ENCODE assay signal across 15 cellular contexts in the genomic region with DNA sequence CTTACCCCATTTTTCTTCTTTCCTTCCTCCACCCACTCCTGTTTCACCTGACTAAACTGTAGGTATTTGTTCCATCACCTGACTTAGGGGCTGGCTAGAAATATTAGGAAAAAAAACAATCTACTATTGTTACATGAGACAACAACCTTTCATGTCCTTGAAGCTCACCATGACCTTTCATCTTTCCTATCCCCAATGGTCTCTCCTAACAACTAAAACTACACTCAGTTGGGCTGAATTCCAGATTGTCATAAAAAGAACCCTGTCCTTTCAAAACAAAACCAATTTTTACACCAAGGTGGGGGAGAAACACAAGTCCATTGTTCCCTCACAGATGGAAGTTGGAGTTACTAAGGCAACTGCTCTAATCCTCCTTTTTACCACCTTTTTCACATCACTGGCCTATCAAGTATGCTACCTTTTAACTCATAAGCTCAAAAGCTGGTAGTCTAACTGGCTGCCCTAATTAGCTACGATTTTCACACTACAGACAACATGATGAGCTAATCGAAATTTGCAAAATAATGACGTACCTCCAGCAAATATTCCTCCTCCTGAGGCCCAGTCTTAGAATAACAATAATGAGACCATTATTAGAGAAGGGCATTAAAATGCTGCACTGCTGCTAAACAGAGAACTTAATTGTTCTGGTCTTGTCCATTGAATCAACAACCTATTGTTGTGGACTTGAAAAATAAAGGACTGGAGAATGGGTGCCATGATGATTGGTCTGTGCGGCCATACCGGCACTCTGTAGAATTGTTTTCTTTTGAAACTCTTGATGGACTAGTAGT. TPM values are rescaled to one million over a fixed set of nuclear protein-coding genes. Genes with fewer than 3 reads are reported as not detected.
DNase-seq lines count a peak whose midpoint lies in the region; ATAC-seq and TF ChIP-seq lines count a peak whose summit lies in the region.
"Had no signal": no experiment of that assay in that cellular context is flagged by ENCODE, and none has a peak within 500 bp of the region (broad histone marks: within the 10 kb centered on the region; RNA-seq: fewer than 3 reads in every experiment).

No MANE protein-coding gene starts in this region.

- H3K36me3 ChIP-seq in endodermal cell (ENCODE audit: control insufficient read depth, insufficient read depth, low read length) (no peaks in the 10 kb centered on the region), mesenchymal stem cell (ENCODE audit: control insufficient read depth in 1 of 2, insufficient read depth in 2 of 2, low read depth in 1 of 2, low read length in 2 of 2) (no peaks in the 10 kb centered on the region), thyroid gland (no peaks in the 10 kb centered on the region)
- H3K36me3 ChIP-seq: ascending aorta; BLaER1 treated with 17β-estradiol and CSF1 and Interleukin-3, amounts not matched to agents 10 nM and 100 nM; pancreas; thoracic aorta had no signal

- intact Hi-C loops in thyroid gland (cut with DNase I), result no loop called here

- DNase-seq in NCI-H1105 (lab: John Stamatoyannopoulos, UW) (peak; percentile 35), endodermal cell (peak; percentile 52), mesenchymal stem cell (no peak), thyroid gland (no peak), NCI-H2196 (lab: John Stamatoyannopoulos, UW; ENCODE audit: unreplicated experiment) (no peak), GM13977 (ENCODE audit: low spot score) (no peak)
- DNase-seq: activated gamma-delta T cell, NCI-H1092 treated with DMSO at 0.1 percent for 48 hours, NCI-H510A, pancreas, SW 1271 had no signal

- peak overlapping the region; percentile 76 for H3K27ac ChIP-seq in endodermal cell (ENCODE audit: low read depth, low read length)
- H3K27ac ChIP-seq in mesenchymal stem cell (ENCODE audit: low read length, poor library complexity, severe bottlenecking), result peak overlapping the region; percentile 53
- H3K27ac ChIP-seq in thyroid gland, result peak overlapping the region; percentile 32 to 68 (median 47)
- H3K27ac ChIP-seq: ascending aorta; BLaER1 treated with 17β-estradiol and CSF1 and Interleukin-3, amounts not matched to agents 10 nM and 100 nM; pancreas; thoracic aorta had no signal

- H3K27me3 Mint-ChIP-seq in endodermal cell (ENCODE audit: insufficient read depth), result peaks cover 79% of the 10 kb centered on the region

- H3K4me3 ChIP-seq in endodermal cell (ENCODE audit: low read length) (no peak overlapping the region), mesenchymal stem cell (ENCODE audit: insufficient read depth in 1 of 2, low read depth in 1 of 2, low read length in 2 of 2) (no peak overlapping the region), thyroid gland (replicated peaks in 1 of 3) (no peak overlapping the region)
- H3K4me3 ChIP-seq: ascending aorta; BLaER1 treated with 17β-estradiol and CSF1 and Interleukin-3, amounts not matched to agents 10 nM and 100 nM; pancreas; thoracic aorta had no signal

- H3K4me2 ChIP-seq in mesenchymal stem cell (ENCODE audit: low read length, poor library complexity, severe bottlenecking), result no peak overlapping the region
- H3K4me2 ChIP-seq: BLaER1 treated with 17β-estradiol and CSF1 and Interleukin-3, amounts not matched to agents 10 nM and 100 nM had no signal

- no peak overlapping the region for H2BK15ac ChIP-seq in mesenchymal stem cell (ENCODE audit: low read depth, poor library complexity, severe bottlenecking)

- no peak overlapping the region for H3K27ac Mint-ChIP-seq in endodermal cell

- H4K91ac ChIP-seq in mesenchymal stem cell (ENCODE audit: low read length), result no peak overlapping the region

- no peak overlapping the region for H2AK5ac ChIP-seq in mesenchymal stem cell (ENCODE audit: low read length, severe bottlenecking)

- no peak overlapping the region for H2AFZ ChIP-seq in mesenchymal stem cell (ENCODE audit: low read depth, low read length)

- no peak overlapping the region for H4K8ac ChIP-seq in mesenchymal stem cell (ENCODE audit: low read length)

- H3K14ac ChIP-seq in mesenchymal stem cell (ENCODE audit: low read length in 2 of 2), result no peak overlapping the region

- H3K4me3 Mint-ChIP-seq in endodermal cell, result no peak overlapping the region

- H3K18ac ChIP-seq in mesenchymal stem cell (ENCODE audit: low read depth in 1 of 2, low read length in 2 of 2), result no peak overlapping the region

- H2BK12ac ChIP-seq in mesenchymal stem cell (ENCODE audit: low read length in 2 of 2), result no peak overlapping the region

- H3K27me3 ChIP-seq in endodermal cell (ENCODE audit: control insufficient read depth, insufficient read depth, low read length, poor library complexity, severe bottlenecking), result peaks cover 69% of the 10 kb centered on the region
- H3K27me3 ChIP-seq in mesenchymal stem cell (ENCODE audit: control insufficient read depth in 1 of 2, insufficient read depth in 1 of 2, low read length in 2 of 2), result no peaks in the 10 kb centered on the region
- H3K27me3 ChIP-seq in thyroid gland, result no peaks in the 10 kb centered on the region
- H3K27me3 ChIP-seq: ascending aorta; BLaER1 treated with 17β-estradiol and CSF1 and Interleukin-3, amounts not matched to agents 10 nM and 100 nM; pancreas had no signal

- H3K36me3 Mint-ChIP-seq in endodermal cell (ENCODE audit: low read depth), result no peaks in the 10 kb centered on the region

- in situ Hi-C loops in GM13977 (cut with MboI; ENCODE audit: low pct_unique_long_range_greater_than_20kb, low sequenced_read_pairs, unreplicated experiment), result no loop called here

- H3K4me1 Mint-ChIP-seq in endodermal cell, result peaks cover 31% of the 10 kb centered on the region

- H3K79me1 ChIP-seq in mesenchymal stem cell (replicated peaks; ENCODE audit: low read length, poor library complexity, severe bottlenecking), result no peaks in the 10 kb centered on the region

- no peak overlapping the region for H2BK5ac ChIP-seq in mesenchymal stem cell (ENCODE audit: low read depth, low read length, poor library complexity, severe bottlenecking)

- H3K4me1 ChIP-seq in endodermal cell (ENCODE audit: control insufficient read depth, insufficient read depth, low read length) (peaks cover 7% of the 10 kb centered on the region), mesenchymal stem cell (ENCODE audit: control insufficient read depth, insufficient read depth, low read depth, low read length) (no peaks in the 10 kb centered on the region), thyroid gland (peaks cover 8 to 17% of the 10 kb centered on the region in 2 donors)
- H3K4me1 ChIP-seq: ascending aorta; BLaER1 treated with 17β-estradiol and CSF1 and Interleukin-3, amounts not matched to agents 10 nM and 100 nM had no signal

- H3K4ac ChIP-seq in mesenchymal stem cell (ENCODE audit: low read depth in 1 of 2, low read length in 2 of 2), result no peak overlapping the region

- 19% methylated on average over 5 of the region's 5 CpGs; no CpG with 5 or more reads in 1 of the 2 experiments for WGBS in endodermal cell (ENCODE audit: insufficient coverage in 1 of 2, insufficient read length in 1 of 2), 2 experiments
- WGBS in mesenchymal stem cell, result 67% methylated on average over 3 of the region's 5 CpGs
- WGBS in thyroid gland, 2 donors, result 64 to 69% methylated on average over 5 of the region's 5 CpGs

- no peak overlapping the region for H2BK120ac ChIP-seq in mesenchymal stem cell (ENCODE audit: low read depth, low read length)

- H3K9me3 ChIP-seq in endodermal cell (ENCODE audit: control insufficient read depth, low read length) (no peaks in the 10 kb centered on the region), mesenchymal stem cell (ENCODE audit: control insufficient read depth, low read length) (no peaks in the 10 kb centered on the region), thyroid gland (no peaks in the 10 kb centered on the region)
- H3K9me3 ChIP-seq: ascending aorta; BLaER1 treated with 17β-estradiol and CSF1 and Interleukin-3, amounts not matched to agents 10 nM and 100 nM; pancreas; thoracic aorta had no signal

- no peak overlapping the region for H3K9ac ChIP-seq in endodermal cell (ENCODE audit: extremely low read depth, low read length, poor library complexity, severe bottlenecking)
- H3K9ac ChIP-seq in mesenchymal stem cell (ENCODE audit: low read length), result no peak overlapping the region
- H3K9ac ChIP-seq: BLaER1 treated with 17β-estradiol and CSF1 and Interleukin-3, amounts not matched to agents 10 nM and 100 nM had no signal

- no peak for ATAC-seq in HG03469 (IDR thresholded peaks at IDR 0.05; ENCODE audit: unreplicated experiment)

- H3K23ac ChIP-seq in mesenchymal stem cell (ENCODE audit: low read length in 2 of 2), result no peak overlapping the region

- no peak for TF ChIP-seq CTCF in endodermal cell (conservative IDR thresholded peaks at IDR 0.05)
- no peak for TF ChIP-seq CTCF in thyroid gland (IDR thresholded peaks at IDR 0.05)
- TF ChIP-seq CTCF in GM13977 (IDR thresholded peaks at IDR 0.05; ENCODE audit: extremely low read depth, insufficient read depth, missing control alignments), result no peak

- no peaks in the 10 kb centered on the region for H3K9me3 Mint-ChIP-seq in endodermal cell

- TF ChIP-seq POLR2A in thyroid gland (IDR thresholded peaks at IDR 0.05), result no peak

RNA-seq across cellular contexts. Expression of a gene that starts 46.5 kb away (rescaled TPM):
- under 1 TPM; 0.13 to 0.20 TPM for total RNA-seq in endodermal cell
- 3.9 TPM for polyA plus RNA-seq in endodermal cell (2013, experiment 1 of 2)
- polyA plus RNA-seq in endodermal cell (2013, experiment 2 of 2), result 5.8 TPM
- 9.2 TPM for polyA plus RNA-seq in mesenchymal stem cell (2013, experiment 1 of 2)
- polyA plus RNA-seq in mesenchymal stem cell (2013, experiment 2 of 2), result 8.5 TPM
- total RNA-seq in thyroid gland, result 10 to 100 TPM; 17.9 to 27.9 (median 23.3) TPM

Comparison
In these comparisons a context has a peak if more than half of its experiments do, and no peak if none do; other contexts are left out.
1. DNase-seq: peak in NCI-H1105 (single experiment) and endodermal cell (single experiment); none in mesenchymal stem cell (single experiment), thyroid gland (0 of 2), NCI-H2196 (single experiment) and GM13977 (single experiment).
2. RNA of a gene that starts 46.5 kb away (total RNA-seq): 17.9 to 27.9 TPM in thyroid gland; 0.13 to 0.20 TPM in endodermal cell; every median in the first group is over 10 times any median in the second.
3. Peak in every context shown above with its lines, with median percentiles within 50 percentile points of each other: H3K27ac ChIP-seq.